In genomic region chr11:103903005-103903404, GRCh38 we compare ENCODE assay signal across 25 cellular contexts.
"Had no signal": no experiment of that assay in that cellular context is flagged by ENCODE, and none has a peak within 500 bp of the region (broad histone marks: within the 10 kb centered on the region; RNA-seq: fewer than 3 reads in every experiment).

No MANE protein-coding gene starts in this region.

- H3K27ac ChIP-seq: adrenal gland, ascending aorta, brain microvascular endothelial cell, esophagus muscularis mucosa, hepatocyte, neural progenitor cell, right lobe of liver, skin epidermis, tibial artery had no signal

- DNase-seq: activated B cell treated with CpG ODN at 0.5 μM for 24 hours; activated CD4-positive, alpha-beta T cell treated with anti-CD3 and anti-CD28 coated beads for 36 hours; activated CD4-positive, alpha-beta T cell treated with anti-CD3 and anti-CD28 coated beads, Interleukin-2, amount 50 U/mL, for 4 hours; activated CD8-positive, alpha-beta memory T cell treated with anti-CD3 and anti-CD28 coated beads, Interleukin-2, amount 50 U/mL, for 48 hours; activated naive CD4-positive, alpha-beta T cell; activated T-cell treated with anti-CD3 and anti-CD28 coated beads, Interleukin-2, amount 50 U/mL, for 4 hours; adrenal gland; brain microvascular endothelial cell; caudate nucleus; effector memory CD8-positive, alpha-beta T cell; glutamatergic neuron; immature natural killer cell; naive thymus-derived CD8-positive, alpha-beta T cell; posterior cingulate gyrus; right lobe of liver; stimulated activated CD4-positive, alpha-beta T cell treated with anti-CD3 and anti-CD28 coated beads, Interleukin-1b, Interleukin-23, amount 100 ng/mL, for 48 hours; stimulated activated naive CD8-positive, alpha-beta T cell treated with anti-CD3 and anti-CD28 coated beads, Interleukin-15, amount 100 ng/mL, for 72 hours; tibial artery had no signal

- H2AFZ ChIP-seq: hepatocyte, neural progenitor cell had no signal

- H3K79me2 ChIP-seq: hepatocyte had no signal

- H3K4me1 ChIP-seq: ascending aorta, neural progenitor cell, right lobe of liver had no signal

- H3K36me3 ChIP-seq: adrenal gland, ascending aorta, brain microvascular endothelial cell, esophagus muscularis mucosa, neural progenitor cell, right lobe of liver, tibial artery had no signal

- H3K27ac Mint-ChIP-seq: activated B cell treated with CpG ODN at 0.5 μM for 24 hours; activated CD4-positive, alpha-beta T cell treated with anti-CD3 and anti-CD28 coated beads for 36 hours; activated naive CD8-positive, alpha-beta T cell; activated T-helper 2 cell treated with anti-CD3 and anti-CD28 coated beads, Interferon-gamma antibody, Interleukin-2, Interleukin-4, amounts not matched to agents 10 μg/mL and 5 μg/mL and 100 μg/mL, durations not matched to agents 14 hours and 24 hours and 36 hours; effector memory CD8-positive, alpha-beta T cell; immature natural killer cell; naive thymus-derived CD8-positive, alpha-beta T cell; neural progenitor cell; stimulated activated naive CD8-positive, alpha-beta T cell treated with anti-CD3 and anti-CD28 coated beads, Interleukin-15, amount 100 ng/mL, for 72 hours had no signal

- H3K4me3 Mint-ChIP-seq: activated B cell treated with CpG ODN at 0.5 μM for 24 hours; activated CD4-positive, alpha-beta T cell treated with anti-CD3 and anti-CD28 coated beads for 36 hours; activated naive CD8-positive, alpha-beta T cell; activated T-cell treated with anti-CD3 and anti-CD28 coated beads, Interleukin-2, amount 50 U/mL, for 4 hours; effector memory CD8-positive, alpha-beta T cell; immature natural killer cell; naive thymus-derived CD8-positive, alpha-beta T cell; neural progenitor cell; stimulated activated naive CD8-positive, alpha-beta T cell treated with anti-CD3 and anti-CD28 coated beads, Interleukin-15, amount 100 ng/mL, for 72 hours had no signal

- H3K9me3 Mint-ChIP-seq: activated B cell treated with CpG ODN at 0.5 μM for 24 hours; activated T-cell treated with anti-CD3 and anti-CD28 coated beads, Interleukin-2, amount 50 U/mL, for 4 hours; activated T-helper 2 cell treated with anti-CD3 and anti-CD28 coated beads, Interferon-gamma antibody, Interleukin-2, Interleukin-4, amounts not matched to agents 10 μg/mL and 5 μg/mL and 100 μg/mL, durations not matched to agents 14 hours and 24 hours and 36 hours; effector memory CD8-positive, alpha-beta T cell; immature natural killer cell; neural progenitor cell; stimulated activated naive CD8-positive, alpha-beta T cell treated with anti-CD3 and anti-CD28 coated beads, Interleukin-15, amount 100 ng/mL, for 72 hours had no signal

- H3K9ac ChIP-seq: neural progenitor cell had no signal

- H3K9me3 ChIP-seq: adrenal gland, ascending aorta, esophagus muscularis mucosa, right lobe of liver, tibial artery had no signal

- H3K36me3 Mint-ChIP-seq: activated naive CD8-positive, alpha-beta T cell; naive thymus-derived CD8-positive, alpha-beta T cell; neural progenitor cell had no signal

- H3K4me1 Mint-ChIP-seq: activated CD4-positive, alpha-beta T cell treated with anti-CD3 and anti-CD28 coated beads for 36 hours; stimulated activated naive CD8-positive, alpha-beta T cell treated with anti-CD3 and anti-CD28 coated beads, Interleukin-15, amount 100 ng/mL, for 72 hours had no signal

- H3K4me3 ChIP-seq: adrenal gland, ascending aorta, esophagus muscularis mucosa, hepatocyte, neural progenitor cell, right lobe of liver, skin epidermis, tibial artery had no signal

- H3K27me3 Mint-ChIP-seq: activated B cell treated with CpG ODN at 0.5 μM for 24 hours; activated CD4-positive, alpha-beta T cell treated with anti-CD3 and anti-CD28 coated beads for 36 hours; activated naive CD8-positive, alpha-beta T cell; effector memory CD8-positive, alpha-beta T cell; stimulated activated naive CD8-positive, alpha-beta T cell treated with anti-CD3 and anti-CD28 coated beads, Interleukin-15, amount 100 ng/mL, for 72 hours had no signal

- H3K4me2 ChIP-seq: hepatocyte, neural progenitor cell had no signal

- H3K27me3 ChIP-seq: adrenal gland, ascending aorta, brain microvascular endothelial cell, esophagus muscularis mucosa, hepatocyte, neural progenitor cell, right lobe of liver, tibial artery had no signal
